ENCODE assay signal across 2 cellular contexts in the genomic region with DNA sequence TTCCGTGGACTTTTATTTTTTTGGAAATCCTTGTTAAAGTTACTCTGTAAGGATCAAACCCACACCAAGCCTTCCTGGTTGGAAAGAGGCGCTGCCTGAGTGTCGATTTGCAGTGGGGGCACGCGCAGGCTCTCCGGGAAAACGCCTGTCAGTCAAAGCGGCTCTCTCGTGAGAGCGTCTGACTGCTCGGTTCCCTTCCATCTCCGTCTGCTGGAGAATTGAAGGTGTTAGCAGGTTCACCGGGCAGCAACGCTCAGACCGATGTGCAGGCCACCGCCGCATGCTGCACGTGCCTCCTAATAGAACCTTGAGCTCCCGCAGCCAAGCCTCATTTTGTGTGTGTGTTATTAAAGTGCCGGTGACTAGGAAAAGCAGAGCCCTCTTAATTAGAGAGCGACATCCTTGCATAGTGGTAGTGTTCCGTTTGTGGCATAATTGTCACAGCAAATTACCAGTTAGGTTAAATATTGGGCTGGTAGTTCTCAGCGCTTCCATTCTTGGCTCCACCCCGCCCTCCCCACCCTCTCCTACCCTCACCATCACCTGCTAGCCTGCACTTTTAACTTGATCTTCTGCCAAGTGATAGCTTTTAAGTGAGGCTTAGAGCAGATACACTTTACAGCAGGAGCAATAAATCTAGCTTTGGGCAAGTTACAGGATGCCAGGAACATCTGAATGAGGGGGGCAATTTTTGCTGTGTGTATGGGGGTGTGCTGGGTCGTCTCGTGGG.
TF ChIP-seq lines count a peak whose summit lies in the region.

No MANE protein-coding gene starts in this region.

TF ChIP-seq in HEK293, 187 proteins besides CTCF, POLR2A, EP300 and RAD21 (continued from another document):
- TF ChIP-seq ZNF510 (tag by site-specific recombination; IDR thresholded peaks at IDR 0.05; ENCODE audit: insufficient replicate concordance), result no peak
- TF ChIP-seq MEIS1 (CRISPR knock-in tag; IDR thresholded peaks at IDR 0.05; ENCODE audit: borderline replicate concordance), result no peak
- TF ChIP-seq, protein P1, sequence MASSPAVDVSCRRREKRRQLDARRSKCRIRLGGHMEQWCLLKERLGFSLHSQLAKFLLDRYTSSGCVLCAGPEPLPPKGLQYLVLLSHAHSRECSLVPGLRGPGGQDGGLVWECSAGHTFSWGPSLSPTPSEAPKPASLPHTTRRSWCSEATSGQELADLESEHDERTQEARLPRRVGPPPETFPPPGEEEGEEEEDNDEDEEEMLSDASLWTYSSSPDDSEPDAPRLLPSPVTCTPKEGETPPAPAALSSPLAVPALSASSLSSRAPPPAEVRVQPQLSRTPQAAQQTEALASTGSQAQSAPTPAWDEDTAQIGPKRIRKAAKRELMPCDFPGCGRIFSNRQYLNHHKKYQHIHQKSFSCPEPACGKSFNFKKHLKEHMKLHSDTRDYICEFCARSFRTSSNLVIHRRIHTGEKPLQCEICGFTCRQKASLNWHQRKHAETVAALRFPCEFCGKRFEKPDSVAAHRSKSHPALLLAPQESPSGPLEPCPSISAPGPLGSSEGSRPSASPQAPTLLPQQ (tag by site-specific recombination; IDR thresholded peaks at IDR 0.05), result no peak
- TF ChIP-seq, protein P2, sequence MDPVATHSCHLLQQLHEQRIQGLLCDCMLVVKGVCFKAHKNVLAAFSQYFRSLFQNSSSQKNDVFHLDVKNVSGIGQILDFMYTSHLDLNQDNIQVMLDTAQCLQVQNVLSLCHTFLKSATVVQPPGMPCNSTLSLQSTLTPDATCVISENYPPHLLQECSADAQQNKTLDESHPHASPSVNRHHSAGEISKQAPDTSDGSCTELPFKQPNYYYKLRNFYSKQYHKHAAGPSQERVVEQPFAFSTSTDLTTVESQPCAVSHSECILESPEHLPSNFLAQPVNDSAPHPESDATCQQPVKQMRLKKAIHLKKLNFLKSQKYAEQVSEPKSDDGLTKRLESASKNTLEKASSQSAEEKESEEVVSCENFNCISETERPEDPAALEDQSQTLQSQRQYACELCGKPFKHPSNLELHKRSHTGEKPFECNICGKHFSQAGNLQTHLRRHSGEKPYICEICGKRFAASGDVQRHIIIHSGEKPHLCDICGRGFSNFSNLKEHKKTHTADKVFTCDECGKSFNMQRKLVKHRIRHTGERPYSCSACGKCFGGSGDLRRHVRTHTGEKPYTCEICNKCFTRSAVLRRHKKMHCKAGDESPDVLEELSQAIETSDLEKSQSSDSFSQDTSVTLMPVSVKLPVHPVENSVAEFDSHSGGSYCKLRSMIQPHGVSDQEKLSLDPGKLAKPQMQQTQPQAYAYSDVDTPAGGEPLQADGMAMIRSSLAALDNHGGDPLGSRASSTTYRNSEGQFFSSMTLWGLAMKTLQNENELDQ (tag by site-specific recombination; IDR thresholded peaks at IDR 0.05; ENCODE audit: low read depth), result no peak
- peak; percentile 70 for TF ChIP-seq ZNF335 (tag by site-specific recombination; conservative IDR thresholded peaks at IDR 0.05)
- no peak for TF ChIP-seq ZNF701 (tag by site-specific recombination; IDR thresholded peaks at IDR 0.05)
- no peak for TF ChIP-seq ZNF394 (tag by site-specific recombination; IDR thresholded peaks at IDR 0.05; ENCODE audit: borderline replicate concordance)
- TF ChIP-seq ZNF2 (tag by site-specific recombination; IDR thresholded peaks at IDR 0.05), result 0 out of 2 replicates have a peak, but pooled peaks have one; percentile 40
- TF ChIP-seq SP7 (tag by site-specific recombination; IDR thresholded peaks at IDR 0.05), result peak; percentile 99
- TF ChIP-seq ZNF76 (tag by site-specific recombination; IDR thresholded peaks at IDR 0.05; ENCODE audit: borderline replicate concordance, low read depth), result no peak
- 0 out of 2 replicates have a peak, but pooled peaks have one; percentile 6 for TF ChIP-seq ZBTB44 (tag by site-specific recombination; IDR thresholded peaks at IDR 0.05)
- no peak for TF ChIP-seq ZNF561 (tag by site-specific recombination; IDR thresholded peaks at IDR 0.05; ENCODE audit: borderline replicate concordance)
- no peak for TF ChIP-seq ZNF404 (tag by site-specific recombination; IDR thresholded peaks at IDR 0.05)
- peak; percentile 73 for TF ChIP-seq ZBTB17 (tag by site-specific recombination; IDR thresholded peaks at IDR 0.05)
- TF ChIP-seq, protein P3, sequence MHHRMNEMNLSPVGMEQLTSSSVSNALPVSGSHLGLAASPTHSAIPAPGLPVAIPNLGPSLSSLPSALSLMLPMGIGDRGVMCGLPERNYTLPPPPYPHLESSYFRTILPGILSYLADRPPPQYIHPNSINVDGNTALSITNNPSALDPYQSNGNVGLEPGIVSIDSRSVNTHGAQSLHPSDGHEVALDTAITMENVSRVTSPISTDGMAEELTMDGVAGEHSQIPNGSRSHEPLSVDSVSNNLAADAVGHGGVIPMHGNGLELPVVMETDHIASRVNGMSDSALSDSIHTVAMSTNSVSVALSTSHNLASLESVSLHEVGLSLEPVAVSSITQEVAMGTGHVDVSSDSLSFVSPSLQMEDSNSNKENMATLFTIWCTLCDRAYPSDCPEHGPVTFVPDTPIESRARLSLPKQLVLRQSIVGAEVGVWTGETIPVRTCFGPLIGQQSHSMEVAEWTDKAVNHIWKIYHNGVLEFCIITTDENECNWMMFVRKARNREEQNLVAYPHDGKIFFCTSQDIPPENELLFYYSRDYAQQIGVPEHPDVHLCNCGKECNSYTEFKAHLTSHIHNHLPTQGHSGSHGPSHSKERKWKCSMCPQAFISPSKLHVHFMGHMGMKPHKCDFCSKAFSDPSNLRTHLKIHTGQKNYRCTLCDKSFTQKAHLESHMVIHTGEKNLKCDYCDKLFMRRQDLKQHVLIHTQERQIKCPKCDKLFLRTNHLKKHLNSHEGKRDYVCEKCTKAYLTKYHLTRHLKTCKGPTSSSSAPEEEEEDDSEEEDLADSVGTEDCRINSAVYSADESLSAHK (tag by site-specific recombination; IDR thresholded peaks at IDR 0.05), result no peak
- no peak for TF ChIP-seq BCL11A (tag by site-specific recombination; IDR thresholded peaks at IDR 0.05; ENCODE audit: low read depth)
- TF ChIP-seq ZNF610 (tag by site-specific recombination; IDR thresholded peaks at IDR 0.05; ENCODE audit: borderline replicate concordance), result no peak

TF ChIP-seq in neural cell, 6 proteins besides CTCF, POLR2A, EP300 and RAD21 (continued from another document):
- TF ChIP-seq SMC3 (conservative IDR thresholded peaks at IDR 0.05; ENCODE audit: poor library complexity), result peak; percentile 48
- peak; percentile 57 for TF ChIP-seq POLR2AphosphoS5 (IDR thresholded peaks at IDR 0.05)
- no peak for TF ChIP-seq EZH2 (IDR thresholded peaks at IDR 0.05; ENCODE audit: borderline replicate concordance, insufficient read depth, low read length, poor library complexity, severe bottlenecking)
- TF ChIP-seq REST (IDR thresholded peaks at IDR 0.05; ENCODE audit: borderline replicate concordance), result peak; percentile 73
